14 cellular contexts compared by ENCODE assay signal in genomic region chr15:63517202-63517601, GRCh38. TPM values are rescaled to one million over a fixed set of nuclear protein-coding genes. Genes with fewer than 3 reads are reported as not detected.
DNase-seq lines count a peak whose midpoint lies in the region; ATAC-seq and TF ChIP-seq lines count a peak whose summit lies in the region.
"Had no signal": no experiment of that assay in that cellular context is flagged by ENCODE, and none has a peak within 500 bp of the region (broad histone marks: within the 10 kb centered on the region; RNA-seq: fewer than 3 reads in every experiment).

No MANE protein-coding gene starts in this region.

- H3K27ac Mint-ChIP-seq in activated CD4-positive, alpha-beta memory T cell treated with anti-CD3 and anti-CD28 coated beads for 36 hours = peak overlapping the region; percentile 13
- H3K27ac Mint-ChIP-seq in activated CD4-positive, alpha-beta memory T cell treated with anti-CD3 and anti-CD28 coated beads, Interleukin-2, amount 10 ng/mL, durations not matched to agents 7 days and 5 days = no peak overlapping the region
- peak overlapping the region; percentile 44 for H3K27ac Mint-ChIP-seq in activated naive CD8-positive, alpha-beta T cell treated with anti-CD3 and anti-CD28 coated beads for 36 hours
- peak overlapping the region; percentile 70 for H3K27ac Mint-ChIP-seq in progenitor cell of endocrine pancreas
- H3K27ac Mint-ChIP-seq: type B pancreatic cell had no signal

- no peaks in the 10 kb centered on the region for H3K9me3 Mint-ChIP-seq in activated CD4-positive, alpha-beta memory T cell treated with anti-CD3 and anti-CD28 coated beads for 36 hours
- H3K9me3 Mint-ChIP-seq in activated CD4-positive, alpha-beta memory T cell treated with anti-CD3 and anti-CD28 coated beads, Interleukin-2, amount 10 ng/mL, durations not matched to agents 7 days and 5 days = no peaks in the 10 kb centered on the region
- peaks cover 1% of the 10 kb centered on the region for H3K9me3 Mint-ChIP-seq in activated naive CD8-positive, alpha-beta T cell treated with anti-CD3 and anti-CD28 coated beads for 36 hours
- H3K9me3 Mint-ChIP-seq in progenitor cell of endocrine pancreas (ENCODE audit: low read depth) = no peaks in the 10 kb centered on the region
- H3K9me3 Mint-ChIP-seq: type B pancreatic cell had no signal

- CTCF ChIA-PET in activated CD4-positive, alpha-beta memory T cell treated with anti-CD3 and anti-CD28 coated beads for 36 hours (lab: Charles Lee) = interaction anchor here (0.8 to 1.3 kb wide), 4 partner anchors 11 to 50 kb away, joined by 3 to 5 read pairs (median 4); no protein-coding TSS in a partner anchor
- CTCF ChIA-PET in activated CD4-positive, alpha-beta memory T cell treated with anti-CD3 and anti-CD28 coated beads, Interleukin-2, amount 10 ng/mL, durations not matched to agents 7 days and 5 days (lab: Charles Lee) = interaction anchor here (3.8 kb wide), 1 partner anchor 50 kb away, joined by 10 read pairs; no protein-coding TSS in a partner anchor

- no peak for ATAC-seq in HG02938 (IDR thresholded peaks at IDR 0.05; ENCODE audit: unreplicated experiment)

- POLR2A ChIA-PET in activated CD4-positive, alpha-beta memory T cell treated with anti-CD3 and anti-CD28 coated beads for 36 hours (lab: Charles Lee) = interaction anchor here (1.0 to 1.7 kb wide), 3 partner anchors 12 to 76 kb away, joined by 3 to 4 read pairs (median 3); partner anchors contain the start of gene USP3
- POLR2A ChIA-PET in activated CD4-positive, alpha-beta memory T cell treated with anti-CD3 and anti-CD28 coated beads, Interleukin-2, amount 10 ng/mL, durations not matched to agents 7 days and 5 days (lab: Charles Lee) = interaction anchor here (1.0 to 2.1 kb wide), 3 partner anchors 11 to 341 kb away, joined by 3 to 9 read pairs (median 4); no protein-coding TSS in a partner anchor

- no peak for TF ChIP-seq CTCF in progenitor cell of endocrine pancreas (IDR thresholded peaks at IDR 0.05; ENCODE audit: unreplicated experiment)

- H3K4me3 Mint-ChIP-seq in activated CD4-positive, alpha-beta memory T cell treated with anti-CD3 and anti-CD28 coated beads for 36 hours = no peak overlapping the region
- no peak overlapping the region for H3K4me3 Mint-ChIP-seq in activated CD4-positive, alpha-beta memory T cell treated with anti-CD3 and anti-CD28 coated beads, Interleukin-2, amount 10 ng/mL, durations not matched to agents 7 days and 5 days
- peak overlapping the region; percentile 11 for H3K4me3 Mint-ChIP-seq in activated naive CD8-positive, alpha-beta T cell treated with anti-CD3 and anti-CD28 coated beads for 36 hours
- H3K4me3 Mint-ChIP-seq in progenitor cell of endocrine pancreas (ENCODE audit: low read depth) = no peak overlapping the region
- H3K4me3 Mint-ChIP-seq: type B pancreatic cell had no signal

- DNase-seq in activated CD4-positive, alpha-beta memory T cell treated with anti-CD3 and anti-CD28 coated beads for 36 hours = no peak
- no peak for DNase-seq in activated CD4-positive, alpha-beta memory T cell treated with anti-CD3 and anti-CD28 coated beads, Interleukin-2, amount 10 ng/mL, durations not matched to agents 7 days and 5 days
- peak; percentile 44 for DNase-seq in NAMALWA (ENCODE audit: low spot score)
- no peak for DNase-seq in activated naive CD8-positive, alpha-beta T cell treated with anti-CD3 and anti-CD28 coated beads for 36 hours
- DNase-seq in progenitor cell of endocrine pancreas (ENCODE audit: low spot score, unreplicated experiment) = no peak
- DNase-seq in SHP77 treated with DMSO at 0.1 percent for 48 hours (lab: John Stamatoyannopoulos, UW) = no peak
- no peak for DNase-seq in glomerular visceral epithelial cell (ENCODE audit: extremely low spot score)
- DNase-seq: activated CD8-positive, alpha-beta memory T cell treated with anti-CD3 and anti-CD28 coated beads for 24 hours; aorta; effector CD8-positive, alpha-beta T cell; NCI-H1048; NCI-H524 treated with DMSO at 0.1 percent for 48 hours had no signal

- H3K36me3 Mint-ChIP-seq in activated CD4-positive, alpha-beta memory T cell treated with anti-CD3 and anti-CD28 coated beads for 36 hours = no peaks in the 10 kb centered on the region
- H3K36me3 Mint-ChIP-seq in activated CD4-positive, alpha-beta memory T cell treated with anti-CD3 and anti-CD28 coated beads, Interleukin-2, amount 10 ng/mL, durations not matched to agents 7 days and 5 days (ENCODE audit: low read depth) = peaks cover 4% of the 10 kb centered on the region
- peaks cover 1% of the 10 kb centered on the region for H3K36me3 Mint-ChIP-seq in activated naive CD8-positive, alpha-beta T cell treated with anti-CD3 and anti-CD28 coated beads for 36 hours
- H3K36me3 Mint-ChIP-seq in progenitor cell of endocrine pancreas (ENCODE audit: insufficient read depth) = no peaks in the 10 kb centered on the region
- H3K36me3 Mint-ChIP-seq: type B pancreatic cell had no signal

- intact Hi-C loops in activated CD4-positive, alpha-beta memory T cell treated with anti-CD3 and anti-CD28 coated beads for 36 hours (cut with micrococcal nuclease) = no loop called here

- H3K27me3 Mint-ChIP-seq in activated CD4-positive, alpha-beta memory T cell treated with anti-CD3 and anti-CD28 coated beads for 36 hours = no peaks in the 10 kb centered on the region
- H3K27me3 Mint-ChIP-seq in activated CD4-positive, alpha-beta memory T cell treated with anti-CD3 and anti-CD28 coated beads, Interleukin-2, amount 10 ng/mL, durations not matched to agents 7 days and 5 days = no peaks in the 10 kb centered on the region
- H3K27me3 Mint-ChIP-seq in activated naive CD8-positive, alpha-beta T cell treated with anti-CD3 and anti-CD28 coated beads for 36 hours = no peaks in the 10 kb centered on the region
- no peaks in the 10 kb centered on the region for H3K27me3 Mint-ChIP-seq in progenitor cell of endocrine pancreas
- H3K27me3 Mint-ChIP-seq: type B pancreatic cell had no signal

- H3K4me1 Mint-ChIP-seq in activated CD4-positive, alpha-beta memory T cell treated with anti-CD3 and anti-CD28 coated beads for 36 hours (ENCODE audit: low read depth) = peaks cover 86% of the 10 kb centered on the region
- H3K4me1 Mint-ChIP-seq in activated CD4-positive, alpha-beta memory T cell treated with anti-CD3 and anti-CD28 coated beads, Interleukin-2, amount 10 ng/mL, durations not matched to agents 7 days and 5 days = peaks cover 54% of the 10 kb centered on the region
- peaks cover 74% of the 10 kb centered on the region for H3K4me1 Mint-ChIP-seq in activated naive CD8-positive, alpha-beta T cell treated with anti-CD3 and anti-CD28 coated beads for 36 hours
- peaks cover 24% of the 10 kb centered on the region for H3K4me1 Mint-ChIP-seq in progenitor cell of endocrine pancreas (ENCODE audit: low read depth)

RNA-seq across cellular contexts. Expression of gene USP3, which starts 12.8 kb away (rescaled TPM):
- total RNA-seq in activated CD4-positive, alpha-beta memory T cell treated with anti-CD3 and anti-CD28 coated beads for 36 hours = 10 to 100 TPM; 46.1 to 48.9 TPM
- total RNA-seq in activated CD4-positive, alpha-beta memory T cell treated with anti-CD3 and anti-CD28 coated beads, Interleukin-2, amount 10 ng/mL, durations not matched to agents 7 days and 5 days = 10 to 100 TPM; 67.9 to 68.7 TPM
- total RNA-seq in activated naive CD8-positive, alpha-beta T cell treated with anti-CD3 and anti-CD28 coated beads for 36 hours = 10 to 100 TPM; 42.2 to 46.0 TPM
- total RNA-seq in progenitor cell of endocrine pancreas = 77.0 and 81.2 TPM in 2 replicates
